1 cellular context compared by ENCODE assay signal in genomic region chr19:33376931-33377557, GRCh38.
TF ChIP-seq lines count a peak whose summit lies in the region.

No MANE protein-coding gene starts in this region.

TF ChIP-seq in HEK293, 187 proteins besides CTCF, POLR2A, EP300 and RAD21 (continued from another document):
- TF ChIP-seq ZNF292 (tag by site-specific recombination; IDR thresholded peaks at IDR 0.05; ENCODE audit: borderline replicate concordance, low read depth) (no peak), ZNF677 (tag by site-specific recombination; IDR thresholded peaks at IDR 0.05) (no peak), ZNF529 (tag by site-specific recombination; IDR thresholded peaks at IDR 0.05; ENCODE audit: insufficient replicate concordance) (no peak), SP7 (tag by site-specific recombination; IDR thresholded peaks at IDR 0.05) (no peak), ZNF501 (tag by site-specific recombination; IDR thresholded peaks at IDR 0.05) (no peak), ZNF24 (tag by site-specific recombination; IDR thresholded peaks at IDR 0.05) (0 out of 2 replicates have a peak, but pooled peaks have one; percentile 21), ZNF791 (tag by site-specific recombination; IDR thresholded peaks at IDR 0.05) (no peak), ZNF248 (tag by site-specific recombination; IDR thresholded peaks at IDR 0.05) (no peak), ZNF830 (tag by site-specific recombination; IDR thresholded peaks at IDR 0.05; ENCODE audit: low read depth) (no peak), KLF17 (tag by site-specific recombination; IDR thresholded peaks at IDR 0.05) (peak; percentile 35; the same call in 1 of the 2 replicates), ZNF366 (tag by site-specific recombination; conservative IDR thresholded peaks at IDR 0.05) (no peak), ZNF132 (tag by site-specific recombination; IDR thresholded peaks at IDR 0.05; ENCODE audit: borderline replicate concordance) (no peak), ZNF10 (tag by site-specific recombination; IDR thresholded peaks at IDR 0.05) (no peak), ZFP3 (tag by site-specific recombination; IDR thresholded peaks at IDR 0.05; ENCODE audit: low read depth) (no peak), ZNF558 (tag by site-specific recombination; IDR thresholded peaks at IDR 0.05) (0 out of 2 replicates have a peak, but pooled peaks have one; percentile 10), MYNN (tag by site-specific recombination; IDR thresholded peaks at IDR 0.05; ENCODE audit: borderline replicate concordance) (no peak), ZNF350 (tag by site-specific recombination; IDR thresholded peaks at IDR 0.05) (no peak)
- TF ChIP-seq, protein P1, sequence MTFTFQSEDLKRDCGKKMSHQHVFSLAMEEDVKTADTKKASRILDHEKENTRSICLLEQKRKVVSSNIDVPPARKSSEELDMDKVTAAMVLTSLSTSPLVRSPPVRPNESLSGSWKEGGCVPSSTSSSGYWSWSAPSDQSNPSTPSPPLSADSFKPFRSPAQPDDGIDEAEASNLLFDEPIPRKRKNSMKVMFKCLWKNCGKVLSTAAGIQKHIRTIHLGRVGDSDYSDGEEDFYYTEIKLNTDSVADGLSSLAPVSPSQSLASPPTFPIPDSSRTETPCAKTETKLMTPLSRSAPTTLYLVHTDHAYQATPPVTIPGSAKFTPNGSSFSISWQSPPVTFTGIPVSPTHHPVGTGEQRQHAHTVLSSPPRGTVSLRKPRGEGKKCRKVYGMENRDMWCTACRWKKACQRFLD (tag by site-specific recombination; IDR thresholded peaks at IDR 0.05): no peak
- TF ChIP-seq, protein P2, sequence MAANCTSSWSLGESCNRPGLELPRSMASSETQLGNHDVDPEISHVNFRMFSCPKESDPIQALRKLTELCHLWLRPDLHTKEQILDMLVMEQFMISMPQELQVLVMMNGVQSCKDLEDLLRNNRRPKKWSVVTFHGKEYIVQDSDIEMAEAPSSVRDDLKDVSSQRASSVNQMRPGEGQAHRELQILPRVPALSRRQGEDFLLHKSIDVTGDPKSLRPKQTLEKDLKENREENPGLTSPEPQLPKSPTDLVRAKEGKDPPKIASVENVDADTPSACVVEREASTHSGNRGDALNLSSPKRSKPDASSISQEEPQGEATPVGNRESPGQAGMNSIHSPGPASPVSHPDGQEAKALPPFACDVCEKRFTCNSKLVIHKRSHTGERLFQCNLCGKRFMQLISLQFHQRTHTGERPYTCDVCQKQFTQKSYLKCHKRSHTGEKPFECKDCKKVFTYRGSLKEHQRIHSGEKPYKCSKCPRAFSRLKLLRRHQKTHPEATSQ (tag by site-specific recombination; IDR thresholded peaks at IDR 0.05): no peak
- TF ChIP-seq, protein P3, sequence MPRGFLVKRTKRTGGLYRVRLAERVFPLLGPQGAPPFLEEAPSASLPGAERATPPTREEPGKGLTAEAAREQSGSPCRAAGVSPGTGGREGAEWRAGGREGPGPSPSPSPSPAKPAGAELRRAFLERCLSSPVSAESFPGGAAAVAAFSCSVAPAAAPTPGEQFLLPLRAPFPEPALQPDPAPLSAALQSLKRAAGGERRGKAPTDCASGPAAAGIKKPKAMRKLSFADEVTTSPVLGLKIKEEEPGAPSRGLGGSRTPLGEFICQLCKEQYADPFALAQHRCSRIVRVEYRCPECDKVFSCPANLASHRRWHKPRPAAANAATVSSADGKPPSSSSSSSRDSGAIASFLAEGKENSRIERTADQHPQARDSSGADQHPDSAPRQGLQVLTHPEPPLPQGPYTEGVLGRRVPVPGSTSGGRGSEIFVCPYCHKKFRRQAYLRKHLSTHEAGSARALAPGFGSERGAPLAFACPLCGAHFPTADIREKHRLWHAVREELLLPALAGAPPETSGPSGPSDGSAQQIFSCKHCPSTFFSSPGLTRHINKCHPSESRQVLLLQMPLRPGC (tag by site-specific recombination; IDR thresholded peaks at IDR 0.05): no peak
- TF ChIP-seq, protein P4, sequence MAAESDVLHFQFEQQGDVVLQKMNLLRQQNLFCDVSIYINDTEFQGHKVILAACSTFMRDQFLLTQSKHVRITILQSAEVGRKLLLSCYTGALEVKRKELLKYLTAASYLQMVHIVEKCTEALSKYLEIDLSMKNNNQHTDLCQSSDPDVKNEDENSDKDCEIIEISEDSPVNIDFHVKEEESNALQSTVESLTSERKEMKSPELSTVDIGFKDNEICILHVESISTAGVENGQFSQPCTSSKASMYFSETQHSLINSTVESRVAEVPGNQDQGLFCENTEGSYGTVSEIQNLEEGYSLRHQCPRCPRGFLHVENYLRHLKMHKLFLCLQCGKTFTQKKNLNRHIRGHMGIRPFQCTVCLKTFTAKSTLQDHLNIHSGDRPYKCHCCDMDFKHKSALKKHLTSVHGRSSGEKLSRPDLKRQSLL (tag by site-specific recombination; IDR thresholded peaks at IDR 0.05): no peak
